Comparison of ENCODE assay signal across 8 cellular contexts in genomic region chr19:10699650-10700335, GRCh38. TPM values are rescaled to one million over a fixed set of nuclear protein-coding genes. Genes with fewer than 3 reads are reported as not detected.
DNase-seq lines count a peak whose midpoint lies in the region; ATAC-seq and TF ChIP-seq lines count a peak whose summit lies in the region.

No MANE protein-coding gene starts in this region.

- CTCF ChIA-PET in A673 (lab: Charles Lee), result interaction anchor here (0.5 to 3.2 kb wide), 19 partner anchors 17 to 481 kb away, joined by 3 to 42 read pairs (median 4); no protein-coding TSS in a partner anchor

- H3K36me3 ChIP-seq in A673 (ENCODE audit: insufficient read depth, low read length, poor library complexity, severe bottlenecking), result no peaks in the 10 kb centered on the region

- peak; percentile 66 for TF ChIP-seq CTCF in A673 (conservative IDR thresholded peaks at IDR 0.05; ENCODE audit: low read depth, low read length)
- peak; percentile 41 for TF ChIP-seq CTCF in GM13976 (IDR thresholded peaks at IDR 0.05; ENCODE audit: borderline replicate concordance, control extremely low read depth, extremely low read depth, insufficient read depth, missing control alignments)
- TF ChIP-seq CTCF in neural crest cell (conservative IDR thresholded peaks at IDR 0.05), result peak; percentile 75

- no peak overlapping the region for H3K27ac ChIP-seq in A673 (ENCODE audit: low read depth, low read length, poor library complexity, severe bottlenecking)

- H3K9me3 Mint-ChIP-seq in neural crest cell, result no peaks in the 10 kb centered on the region

- no TSS peak for BruUV-seq in A673 (replicated peaks; lab: Mats Ljungman, UMichigan)

- peak overlapping the region; percentile 86 for H3K4me3 Mint-ChIP-seq in neural crest cell

- ATAC-seq in GM21737 (IDR thresholded peaks at IDR 0.05; ENCODE audit: unreplicated experiment), result no peak

- peak; percentile 81 for DNase-seq in A673 (ENCODE audit: low spot score)
- peak; percentile 73 for DNase-seq in GM13976 (ENCODE audit: low spot score)
- DNase-seq in NCI-H526 (lab: John Stamatoyannopoulos, UW), result peak; percentile 5 to 63
- peak; percentile 44 to 58 for DNase-seq in activated CD4-positive, alpha-beta T cell treated with anti-CD3 and anti-CD28 coated beads, Interleukin-2, amount 50 U/mL, for 24 hours (ENCODE audit: low read depth in 1 of 2, low spot score in 1 of 2)
- peak; percentile 64 for DNase-seq in effector CD4-positive, alpha-beta T cell
- peak; percentile 61 for DNase-seq in neural crest cell (ENCODE audit: low read depth, low spot score)
- DNase-seq in islet precursor cell, result no peak

- peaks cover 36% of the 10 kb centered on the region for H3K4me1 Mint-ChIP-seq in neural crest cell

- POLR2A ChIA-PET in A673 (lab: Charles Lee; ENCODE audit: low non-redundant PET), result interaction anchor here (0.5 kb wide), 1 partner anchor 94 kb away, joined by 3 read pairs; no protein-coding TSS in a partner anchor

- H3K27me3 ChIP-seq in A673 (replicated peaks; ENCODE audit: insufficient read depth, low read depth, low read length, poor library complexity), result no peaks in the 10 kb centered on the region

- no peaks in the 10 kb centered on the region for H3K9me3 ChIP-seq in A673 (ENCODE audit: low read depth, low read length, poor library complexity, severe bottlenecking)

- peaks cover 3% of the 10 kb centered on the region for H3K36me3 Mint-ChIP-seq in neural crest cell (ENCODE audit: low read depth)

- peaks cover 10% of the 10 kb centered on the region for H3K4me1 ChIP-seq in A673 (ENCODE audit: insufficient read depth, low read length, poor library complexity, severe bottlenecking)

- in situ Hi-C loops in GM13976 (cut with MboI; ENCODE audit: low sequenced_read_pairs, unreplicated experiment), result loop anchor here (5.0 kb wide), 1 partner anchor 117 kb away; no protein-coding TSS in a partner anchor

- peaks cover 25% of the 10 kb centered on the region for H3K27me3 Mint-ChIP-seq in neural crest cell (ENCODE audit: low read depth)

- no peak overlapping the region for H3K4me3 ChIP-seq in A673 (ENCODE audit: low read depth, low read length, poor library complexity, severe bottlenecking)

- intact Hi-C loops in A673 (cut with micrococcal nuclease; ENCODE audit: unreplicated experiment), result loop anchor here (2.0 to 5.0 kb wide), 4 partner anchors 119 to 222 kb away; partner anchors contain the start of genes CDKN2D and KRI1

- no peak overlapping the region for H3K27ac Mint-ChIP-seq in neural crest cell (ENCODE audit: unreplicated experiment)

RNA-seq across cellular contexts. Expression of gene QTRT1, which starts 1.4 kb away (rescaled TPM):
- total RNA-seq in A673 (2021), result 82.4 and 89.6 TPM in 2 replicates
- total RNA-seq in neural crest cell, result 74.0 and 85.0 TPM in 2 replicates

RNA-seq across cellular contexts. Expression of gene DNM2, which starts 18.1 kb away (rescaled TPM):
- 143 and 155 TPM in 2 replicates for total RNA-seq in A673 (2021)
- 117 TPM in 2 replicates for total RNA-seq in neural crest cell

RNA-seq across cellular contexts. Expression of gene ILF3, which starts 45.6 kb away (rescaled TPM):
- 665 and 683 TPM in 2 replicates for total RNA-seq in A673 (2021)
- total RNA-seq in neural crest cell, result 848 and 861 TPM in 2 replicates
